ENCODE assay signal across 9 cellular contexts in the genomic region with DNA sequence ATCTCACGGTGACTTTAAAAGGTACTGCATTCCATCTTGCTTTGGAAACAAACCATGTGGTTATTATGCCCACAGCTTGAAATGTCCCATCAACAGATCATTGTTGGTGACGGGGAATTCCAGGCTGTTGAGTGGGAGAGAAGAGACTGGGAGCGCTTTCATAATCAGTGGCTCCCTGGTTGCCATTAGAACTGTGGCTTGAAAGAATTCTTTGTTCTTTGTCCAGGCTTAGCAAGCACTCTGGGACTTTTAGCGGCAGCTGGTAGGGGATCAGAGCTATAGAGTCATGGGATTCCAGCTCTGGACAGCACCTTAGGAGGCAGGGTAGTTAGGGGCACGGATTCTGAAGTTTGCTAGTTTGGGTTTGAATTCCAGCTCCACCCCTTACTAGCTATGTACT. TPM values are rescaled to one million over a fixed set of nuclear protein-coding genes. Genes with fewer than 3 reads are reported as not detected.
DNase-seq lines count a peak whose midpoint lies in the region; ATAC-seq and TF ChIP-seq lines count a peak whose summit lies in the region.
"Had no signal": no experiment of that assay in that cellular context is flagged by ENCODE, and none has a peak within 500 bp of the region (broad histone marks: within the 10 kb centered on the region; RNA-seq: fewer than 3 reads in every experiment).

No MANE protein-coding gene starts in this region.

- BruUV-seq in MCF 10A (replicated peaks; lab: Mats Ljungman, UMichigan) = no TSS peak

- H3K36me3 Mint-ChIP-seq in MCF 10A (ENCODE audit: insufficient read depth, unreplicated experiment) = no peaks in the 10 kb centered on the region

- H3K4me3 Mint-ChIP-seq in MCF 10A (ENCODE audit: unreplicated experiment) = no peak overlapping the region

- peaks cover 37% of the 10 kb centered on the region for H3K4me1 Mint-ChIP-seq in MCF 10A (ENCODE audit: insufficient read depth, unreplicated experiment)

- intact Hi-C loops in MCF 10A (cut with micrococcal nuclease) = no loop called here

- DNase-seq in H4 (ENCODE audit: low spot score) (peak; percentile 81), MCF 10A (ENCODE audit: unreplicated experiment) (no peak), inferior parietal cortex (ENCODE audit: extremely low spot score) (peak; percentile 85), skeletal muscle cell (ENCODE audit: low read depth) (peak; percentile 39)
- no peak for DNase-seq in stimulated activated naive CD4-positive, alpha-beta T cell treated with Interleukin-2 at 50 U/mL for 16 hours (lab: John Stamatoyannopoulos, UW)
- DNase-seq: central memory CD4-positive, alpha-beta T cell had no signal

- H3K9me3 Mint-ChIP-seq in MCF 10A (ENCODE audit: unreplicated experiment) = peaks cover 5% of the 10 kb centered on the region

- peak overlapping the region; percentile 72 for H3K27ac Mint-ChIP-seq in MCF 10A (ENCODE audit: low read depth, unreplicated experiment)

- H3K27me3 Mint-ChIP-seq in MCF 10A (ENCODE audit: insufficient read depth, unreplicated experiment) = no peaks in the 10 kb centered on the region

- POLR2A ChIA-PET in MCF 10A (lab: Yijun Ruan, JAX) = interaction anchor here (0.9 to 1.7 kb wide), 6 partner anchors 10 to 151 kb away, joined by 3 to 7 read pairs (median 4); no protein-coding TSS in a partner anchor

- CTCF ChIA-PET in MCF 10A (lab: Yijun Ruan, JAX) = interaction anchor here (0.8 to 5.9 kb wide), 6 partner anchors 9 to 236 kb away, joined by 3 to 66 read pairs (median 6); no protein-coding TSS in a partner anchor

- H3K4me3 ChIP-seq in skeletal muscle cell (ENCODE audit: low read depth, low read length) = no peak overlapping the region

- TF ChIP-seq CTCF in MCF 10A (IDR thresholded peaks at IDR 0.05; ENCODE audit: unreplicated experiment) = no peak

- ATAC-seq in GM18511 (IDR thresholded peaks at IDR 0.05; ENCODE audit: unreplicated experiment) = no peak
- no peak for ATAC-seq in GM21423 (IDR thresholded peaks at IDR 0.05; ENCODE audit: unreplicated experiment)
- ATAC-seq in GM21528 (IDR thresholded peaks at IDR 0.05; ENCODE audit: low FRiP score, unreplicated experiment) = no peak

RNA-seq across cellular contexts. Expression of gene MMP20, which starts 22.0 kb away (rescaled TPM):
- not detected in 2 replicates for total RNA-seq in H4 (2014; rRNA removed; shearing (Covaris generic))
- total RNA-seq in MCF 10A (2022) = not detected in 2 replicates

Comparison
In these comparisons a context has a peak if more than half of its experiments do, and no peak if none do; other contexts are left out.
1. DNase-seq: peak in H4 (single experiment), inferior parietal cortex (single experiment) and skeletal muscle cell (single experiment); none in MCF 10A (single experiment) and stimulated activated naive CD4-positive, alpha-beta T cell treated with Interleukin-2 at 50 U/mL for 16 hours (single experiment).